In the genomic region with DNA sequence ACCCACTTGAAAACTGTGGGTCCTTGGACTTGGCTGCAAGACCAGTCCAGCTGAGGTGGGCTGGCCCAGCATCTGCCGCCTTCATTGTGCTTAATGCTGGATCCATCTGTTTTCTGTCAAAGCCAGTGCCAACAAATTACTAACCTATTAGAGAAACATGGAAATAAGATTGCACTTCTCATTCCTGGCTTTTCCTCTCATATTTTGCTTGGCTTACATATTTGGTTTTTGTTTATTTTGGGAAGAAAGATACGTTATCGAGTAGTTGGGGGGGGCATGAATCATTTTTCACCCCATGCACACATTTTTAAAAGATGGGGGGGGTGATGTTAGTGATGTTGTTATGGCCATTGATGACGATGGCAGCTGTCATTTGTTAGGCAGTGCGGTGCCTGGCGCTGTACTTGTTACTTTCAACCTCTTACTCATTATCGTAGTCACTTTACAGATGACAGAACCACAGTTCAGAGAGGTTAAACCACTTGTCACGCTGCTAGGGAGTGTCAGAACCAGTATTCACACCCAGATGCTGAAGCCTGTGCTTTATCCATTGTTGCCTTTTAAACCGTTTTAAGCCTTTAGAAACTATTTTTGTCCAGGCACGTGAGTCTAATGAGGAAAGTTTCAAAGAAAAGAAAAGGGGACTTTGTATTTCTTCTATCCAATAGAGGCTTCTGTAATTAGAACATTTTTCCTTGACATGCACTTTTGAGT, we compare ENCODE assay signal across 11 cellular contexts.
DNase-seq lines count a peak whose midpoint lies in the region; ATAC-seq, FAIRE-seq and TF ChIP-seq lines count a peak whose summit lies in the region.
"Had no signal": no experiment of that assay in that cellular context is flagged by ENCODE, and none has a peak within 500 bp of the region (broad histone marks: within the 10 kb centered on the region; RNA-seq: fewer than 3 reads in every experiment).

No MANE protein-coding gene starts in this region.

- CTCF ChIA-PET in OCI-LY7 (lab: Charles Lee; ENCODE audit: unreplicated experiment) = no interaction called here

- intact Hi-C loops in OCI-LY7 (cut with micrococcal nuclease; ENCODE audit: unreplicated experiment) (no loop called here), spleen (cut with DNase I; ENCODE audit: low total_unique reads) (no loop called here)

- H2AFZ ChIP-seq in fibroblast of lung (ENCODE audit: low read length) (no peak overlapping the region), OCI-LY7 (ENCODE audit: low read length) (no peak overlapping the region)

- peaks cover 1% of the 10 kb centered on the region for H3K36me3 ChIP-seq in fibroblast of lung (ENCODE audit: control insufficient read depth, insufficient read depth, low read length)
- peaks cover 14% of the 10 kb centered on the region; the same call in 1 of the 2 replicates for H3K36me3 ChIP-seq in OCI-LY7 (ENCODE audit: insufficient read depth, low read length)
- peaks cover 0 to 73% (median 19%) of the 10 kb centered on the region in 6 donors for H3K36me3 ChIP-seq in spleen

- no peak for TF ChIP-seq CTCF in fibroblast of lung (conservative IDR thresholded peaks at IDR 0.05 in 1 of 2, IDR thresholded peaks at IDR 0.05 in 1 of 2; ENCODE audit: low read depth in 1 of 2, low read length in 2 of 2)
- no peak for TF ChIP-seq CTCF in OCI-LY7 (conservative IDR thresholded peaks at IDR 0.05; ENCODE audit: low read length)
- no peak for TF ChIP-seq CTCF in spleen (IDR thresholded peaks at IDR 0.05 in 8 of 11, conservative IDR thresholded peaks at IDR 0.05 in 3 of 11)

- no peaks in the 10 kb centered on the region for H4K20me1 ChIP-seq in fibroblast of lung (ENCODE audit: control insufficient read depth, extremely low read depth, insufficient read depth, low read length)
- no peaks in the 10 kb centered on the region for H4K20me1 ChIP-seq in OCI-LY7 (ENCODE audit: insufficient read depth, low read length)

- TF ChIP-seq POLR2A in spleen (IDR thresholded peaks at IDR 0.05) = no peak

- H3K27me3 ChIP-seq in fibroblast of lung (ENCODE audit: control insufficient read depth, insufficient read depth, low read length) (no peaks in the 10 kb centered on the region), spleen (replicated peaks in 1 of 7) (no peaks in the 10 kb centered on the region)
- H3K27me3 ChIP-seq: transverse colon had no signal

- peaks cover 32% of the 10 kb centered on the region for H3K4me1 ChIP-seq in fibroblast of lung (ENCODE audit: control insufficient read depth, extremely low read depth, insufficient read depth, low read length)
- no peaks in the 10 kb centered on the region for H3K4me1 ChIP-seq in OCI-LY7 (ENCODE audit: insufficient read depth, low read length, poor library complexity, severe bottlenecking)
- peaks cover 0 to 40% (median 13%) of the 10 kb centered on the region in 6 donors for H3K4me1 ChIP-seq in spleen

- H3K79me2 ChIP-seq in fibroblast of lung (ENCODE audit: control insufficient read depth, insufficient read depth, low read length) (no peaks in the 10 kb centered on the region), OCI-LY7 (ENCODE audit: insufficient read depth, low read depth, low read length) (no peaks in the 10 kb centered on the region)

- WGBS in spleen, 5 donors = 67 to 84% (median 78%) methylated on average over 10 of the region's 10 CpGs

- POLR2A ChIA-PET in OCI-LY7 (lab: Charles Lee) = interaction anchor here (0.7 to 0.9 kb wide), 3 partner anchors 12 to 68 kb away, joined by 3 to 6 read pairs (median 3); no protein-coding TSS in a partner anchor

- no peaks in the 10 kb centered on the region for H3K9me2 ChIP-seq in OCI-LY7 (ENCODE audit: insufficient read depth, low read length)

- peak overlapping the region; percentile 17 for H3K9ac ChIP-seq in fibroblast of lung (ENCODE audit: insufficient read depth, low read length)
- H3K9ac ChIP-seq: KMS-11 had no signal

- no peak for FAIRE-seq in RCC 7860 (lab: Jason Lieb, UNC)

- BruUV-seq in OCI-LY7 (replicated peaks; lab: Mats Ljungman, UMichigan) = no TSS peak

- peak overlapping the region; percentile 73 for H3K27ac ChIP-seq in fibroblast of lung (ENCODE audit: insufficient read depth, low read length)
- H3K27ac ChIP-seq in OCI-LY7 (ENCODE audit: low read depth, low read length, poor library complexity, severe bottlenecking) = no peak overlapping the region
- H3K27ac ChIP-seq in spleen = no peak overlapping the region
- H3K27ac ChIP-seq: KMS-11, transverse colon had no signal

- DNase-seq in RCC 7860 (ENCODE audit: low spot score) (peak; percentile 8), fibroblast of lung (ENCODE audit: low read depth in 2 of 2) (peak; percentile 96 to 97), OCI-LY7 (ENCODE audit: low spot score) (no peak), spleen (no peak)
- peak; percentile 23 for DNase-seq in stimulated activated CD4-positive, alpha-beta T cell treated with anti-CD3 and anti-CD28 coated beads, Interleukin-4, amount 100 ng/mL, for 24 hours
- no peak for DNase-seq in NK-92 treated with Interleukin-12 subunit alpha and Interleukin-12 subunit beta, amount 100 ng/mL, for 24 hours (lab: John Stamatoyannopoulos, UW)
- DNase-seq: left colon, transverse colon had no signal

- ATAC-seq in GM19025 (IDR thresholded peaks at IDR 0.05; ENCODE audit: low read depth, unreplicated experiment) (peak; percentile 89), HG02759 (IDR thresholded peaks at IDR 0.05; ENCODE audit: unreplicated experiment) (no peak)
- ATAC-seq: left colon had no signal

- H3K4me2 ChIP-seq in fibroblast of lung (ENCODE audit: extremely low read depth, insufficient read depth, low read length) (peak overlapping the region; percentile 60), OCI-LY7 (ENCODE audit: low read length) (no peak overlapping the region)
- H3K4me2 ChIP-seq: KMS-11 had no signal

- no peaks in the 10 kb centered on the region for H3K9me3 ChIP-seq in fibroblast of lung (ENCODE audit: control insufficient read depth, insufficient read depth, low read depth, low read length)
- no peaks in the 10 kb centered on the region for H3K9me3 ChIP-seq in OCI-LY7 (ENCODE audit: low read length)
- no peaks in the 10 kb centered on the region for H3K9me3 ChIP-seq in spleen
- H3K9me3 ChIP-seq: transverse colon had no signal

- H3K4me3 ChIP-seq in fibroblast of lung (replicated peaks in 1 of 4; ENCODE audit: control extremely low read depth in 1 of 4, insufficient read depth in 1 of 4, low read depth in 3 of 4, low read length in 4 of 4) (peak overlapping the region in 2 of 4 experiments; percentile 2 to 4), OCI-LY7 (ENCODE audit: low read depth, low read length, poor library complexity, severe bottlenecking) (no peak overlapping the region), spleen (no peak overlapping the region)
- H3K4me3 ChIP-seq: transverse colon had no signal

Comparison
In these comparisons a context has a peak if more than half of its experiments do, and no peak if none do; other contexts are left out.
1. DNase-seq: peak in RCC 7860 (single experiment), fibroblast of lung (2 of 2) and stimulated activated CD4-positive, alpha-beta T cell treated with anti-CD3 and anti-CD28 coated beads, Interleukin-4, amount 100 ng/mL, for 24 hours (single experiment); none in OCI-LY7 (single experiment), spleen (single experiment) and NK-92 treated with Interleukin-12 subunit alpha and Interleukin-12 subunit beta, amount 100 ng/mL, for 24 hours (single experiment).